12 cellular contexts compared by ENCODE assay signal in the genomic region with DNA sequence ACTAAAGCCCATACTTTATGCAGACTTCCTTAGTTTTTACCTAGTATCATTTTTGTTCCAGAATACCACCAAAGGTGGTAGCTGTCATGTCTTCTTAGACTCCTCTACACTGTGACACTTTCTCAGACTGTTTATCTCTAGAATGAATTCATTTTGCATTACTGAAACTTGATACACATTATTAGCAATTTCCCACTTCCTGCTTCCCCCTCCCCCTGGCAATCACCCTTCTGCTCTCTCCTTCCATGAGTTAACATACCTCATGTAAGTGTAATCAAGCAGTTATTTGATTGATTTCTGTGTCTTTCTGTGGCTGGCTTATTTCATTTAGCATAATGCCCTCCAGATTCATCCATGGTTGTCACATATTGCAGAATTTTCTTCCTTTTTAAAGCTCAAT.
DNase-seq lines count a peak whose midpoint lies in the region; ATAC-seq and TF ChIP-seq lines count a peak whose summit lies in the region.
"Had no signal": no experiment of that assay in that cellular context is flagged by ENCODE, and none has a peak within 500 bp of the region (broad histone marks: within the 10 kb centered on the region; RNA-seq: fewer than 3 reads in every experiment).

No MANE protein-coding gene starts in this region.

- TF ChIP-seq CTCF in GM12865 (IDR thresholded peaks at IDR 0.05; ENCODE audit: insufficient read depth, low read depth, low read length, missing control alignments) (no peak), RWPE1 (conservative IDR thresholded peaks at IDR 0.05; ENCODE audit: low read depth) (no peak)

- peaks cover 5 to 32% (median 23%) of the 10 kb centered on the region in 7 donors for H3K4me1 Mint-ChIP-seq in naive thymus-derived CD4-positive, alpha-beta T cell

- intact Hi-C loops in naive thymus-derived CD4-positive, alpha-beta T cell (cut with micrococcal nuclease) = loop anchor here (2.0 to 10.0 kb wide), 2 partner anchors 468 kb away; no protein-coding TSS in a partner anchor

- POLR2A ChIA-PET in RWPE1 (lab: Yijun Ruan, JAX; ENCODE audit: low non-redundant PET) = no interaction called here
- POLR2A ChIA-PET in naive thymus-derived CD4-positive, alpha-beta T cell (lab: Charles Lee) = interaction anchor here (0.5 kb wide), 1 partner anchor 54 kb away, joined by 3 read pairs; no protein-coding TSS in a partner anchor

- no peak overlapping the region for H3K4me3 Mint-ChIP-seq in naive thymus-derived CD4-positive, alpha-beta T cell

- H3K27ac Mint-ChIP-seq in naive thymus-derived CD4-positive, alpha-beta T cell = peak overlapping the region in 2 of 9 donors; percentile 2 to 54

- no peak overlapping the region for H3K27ac ChIP-seq in RWPE1
- H3K27ac ChIP-seq in naive thymus-derived CD4-positive, alpha-beta T cell (ENCODE audit: low read depth, low read length) = no peak overlapping the region
- H3K27ac ChIP-seq: esophagus squamous epithelium, prostate gland, thoracic aorta had no signal

- H3K27me3 ChIP-seq in naive thymus-derived CD4-positive, alpha-beta T cell (ENCODE audit: control insufficient read depth in 2 of 2, insufficient read depth in 2 of 2, low read length in 2 of 2) = no peaks in the 10 kb centered on the region
- H3K27me3 ChIP-seq: esophagus squamous epithelium had no signal

- H3K9me3 ChIP-seq in naive thymus-derived CD4-positive, alpha-beta T cell (ENCODE audit: control insufficient read depth in 2 of 3, low read length in 3 of 3) = no peaks in the 10 kb centered on the region
- H3K9me3 ChIP-seq: esophagus squamous epithelium, prostate gland, thoracic aorta had no signal

- CTCF ChIA-PET in RWPE1 (lab: Yijun Ruan, JAX) = no interaction called here
- CTCF ChIA-PET in naive thymus-derived CD4-positive, alpha-beta T cell (lab: Charles Lee) = interaction anchor here (0.6 kb wide), 1 partner anchor 105 kb away, joined by 5 read pairs; no protein-coding TSS in a partner anchor

- ATAC-seq in naive thymus-derived CD4-positive, alpha-beta T cell = no peak
- ATAC-seq: left colon had no signal

- H3K4me1 ChIP-seq in naive thymus-derived CD4-positive, alpha-beta T cell (ENCODE audit: control insufficient read depth in 2 of 2, insufficient read depth in 2 of 2, low read length in 2 of 2) = no peaks in the 10 kb centered on the region
- H3K4me1 ChIP-seq: esophagus squamous epithelium, prostate gland had no signal

- H3K36me3 Mint-ChIP-seq in naive thymus-derived CD4-positive, alpha-beta T cell = peaks cover 0 to 37% (median 26%) of the 10 kb centered on the region in 5 donors

- no peak overlapping the region for H3K4me3 ChIP-seq in GM12865 (ENCODE audit: low read depth, low read length)
- H3K4me3 ChIP-seq in naive thymus-derived CD4-positive, alpha-beta T cell (ENCODE audit: low read length) = no peak overlapping the region
- H3K4me3 ChIP-seq: esophagus squamous epithelium, prostate gland, thoracic aorta had no signal

- H3K27me3 Mint-ChIP-seq in naive thymus-derived CD4-positive, alpha-beta T cell = no peaks in the 10 kb centered on the region

- H3K36me3 ChIP-seq in naive thymus-derived CD4-positive, alpha-beta T cell (ENCODE audit: control insufficient read depth in 2 of 3, insufficient read depth in 3 of 3, low read length in 3 of 3) = no peaks in the 10 kb centered on the region
- H3K36me3 ChIP-seq: prostate gland, thoracic aorta had no signal

- DNase-seq in COR-L47 (lab: John Stamatoyannopoulos, UW) (peak; percentile 20), GM12865 (ENCODE audit: low read depth) (peak; percentile 24), RWPE1 (ENCODE audit: low spot score) (peak; percentile 7), iris pigment epithelial cell (ENCODE audit: low read depth) (peak; percentile 54)
- no peak for DNase-seq in naive thymus-derived CD4-positive, alpha-beta T cell
- DNase-seq in stimulated activated CD4-positive, alpha-beta T cell treated with anti-CD3 and anti-CD28 coated beads, Interleukin-15, amount 100 ng/mL, for 24 hours = no peak
- DNase-seq in stimulated activated CD4-positive, alpha-beta T cell treated with anti-CD3 and anti-CD28 coated beads, Interleukin-2, amount 100 ng/mL, for 48 hours = no peak
- DNase-seq: esophagus squamous epithelium, left colon, NCI-H524 treated with DMSO at 0.1 percent for 48 hours had no signal

- peaks cover 0 to 4% (median 0%) of the 10 kb centered on the region in 11 donors for H3K9me3 Mint-ChIP-seq in naive thymus-derived CD4-positive, alpha-beta T cell

Comparison
In these comparisons a context has a peak if more than half of its experiments do, and no peak if none do; other contexts are left out.
1. DNase-seq: peak in COR-L47 (single experiment), GM12865 (single experiment), RWPE1 (single experiment) and iris pigment epithelial cell (single experiment); none in naive thymus-derived CD4-positive, alpha-beta T cell (0 of 9), stimulated activated CD4-positive, alpha-beta T cell treated with anti-CD3 and anti-CD28 coated beads, Interleukin-15, amount 100 ng/mL, for 24 hours (single experiment) and stimulated activated CD4-positive, alpha-beta T cell treated with anti-CD3 and anti-CD28 coated beads, Interleukin-2, amount 100 ng/mL, for 48 hours (0 of 2).